Comparison of ENCODE assay signal across 22 cellular contexts in genomic region chr13:100537951-100538462, GRCh38.
"Had no signal": no experiment of that assay in that cellular context is flagged by ENCODE, and none has a peak within 500 bp of the region (broad histone marks: within the 10 kb centered on the region; RNA-seq: fewer than 3 reads in every experiment).

No MANE protein-coding gene starts in this region.

- H3K27ac ChIP-seq: breast epithelium, esophagus muscularis mucosa, suprapubic skin, tibial nerve had no signal

- H3K9me3 ChIP-seq: breast epithelium, esophagus muscularis mucosa, suprapubic skin, tibial nerve had no signal

- H3K27me3 ChIP-seq: breast epithelium, esophagus muscularis mucosa, suprapubic skin, tibial nerve had no signal

- DNase-seq: activated CD4-positive, alpha-beta T cell treated with anti-CD3 and anti-CD28 coated beads for 48 hours; activated CD4-positive, CD25-positive, alpha-beta regulatory T cell; activated CD8-positive, alpha-beta T cell treated with anti-CD3 and anti-CD28 coated beads for 36 hours; activated naive CD4-positive, alpha-beta T cell treated with Interleukin-2 at 50 U/mL for 16 hours; activated naive CD8-positive, alpha-beta T cell treated with anti-CD3 and anti-CD28 coated beads, Interleukin-2, amount 10 ng/mL, durations not matched to agents 7 days and 5 days; activated T-cell treated with anti-CD3 and anti-CD28 coated beads, Interleukin-2, amount 50 U/mL, for 4 hours; amniotic stem cell; hypothalamus; nucleus accumbens; small intestine; stimulated activated CD4-positive, alpha-beta T cell treated with anti-CD3 and anti-CD28 coated beads, Interleukin-2, amount 100 ng/mL, for 24 hours; stimulated activated naive CD8-positive, alpha-beta T cell treated with anti-CD3 and anti-CD28 coated beads, Interleukin-15, amount 100 ng/mL, for 72 hours; SW 1271 had no signal

- H3K4me3 ChIP-seq: breast epithelium, esophagus muscularis mucosa, suprapubic skin, tibial nerve had no signal

- H3K27me3 Mint-ChIP-seq: activated CD8-positive, alpha-beta T cell treated with anti-CD3 and anti-CD28 coated beads for 36 hours; central memory CD8-positive, alpha-beta T cell; memory B cell; stimulated activated naive CD8-positive, alpha-beta T cell treated with anti-CD3 and anti-CD28 coated beads, Interleukin-15, amount 100 ng/mL, for 72 hours had no signal

- ATAC-seq: activated CD8-positive, alpha-beta T cell treated with anti-CD3 and anti-CD28 coated beads for 36 hours; activated T-cell treated with anti-CD3 and anti-CD28 coated beads, Interleukin-2, amount 50 U/mL, for 4 hours; sciatic nerve; stimulated activated effector memory CD8-positive, alpha-beta T cell treated with anti-CD3 and anti-CD28 coated beads, Interleukin-12 subunit alpha, Interleukin-12 subunit beta, amount 100 ng/mL, for 72 hours; stimulated activated naive CD8-positive, alpha-beta T cell treated with anti-CD3 and anti-CD28 coated beads, Interleukin-15, amount 100 ng/mL, for 72 hours had no signal

- H3K4me3 Mint-ChIP-seq: activated CD8-positive, alpha-beta T cell treated with anti-CD3 and anti-CD28 coated beads for 36 hours; activated naive CD8-positive, alpha-beta T cell treated with anti-CD3 and anti-CD28 coated beads, Interleukin-2, amount 10 ng/mL, durations not matched to agents 7 days and 5 days; activated T-cell treated with anti-CD3 and anti-CD28 coated beads, Interleukin-2, amount 50 U/mL, for 4 hours; central memory CD8-positive, alpha-beta T cell; memory B cell; stimulated activated effector memory CD8-positive, alpha-beta T cell treated with anti-CD3 and anti-CD28 coated beads, Interleukin-12 subunit alpha, Interleukin-12 subunit beta, amount 100 ng/mL, for 72 hours; stimulated activated naive CD8-positive, alpha-beta T cell treated with anti-CD3 and anti-CD28 coated beads, Interleukin-15, amount 100 ng/mL, for 72 hours had no signal

- H3K9me3 Mint-ChIP-seq: activated CD8-positive, alpha-beta T cell treated with anti-CD3 and anti-CD28 coated beads for 36 hours; activated naive CD8-positive, alpha-beta T cell treated with anti-CD3 and anti-CD28 coated beads, Interleukin-2, amount 10 ng/mL, durations not matched to agents 7 days and 5 days; activated T-cell treated with anti-CD3 and anti-CD28 coated beads, Interleukin-2, amount 50 U/mL, for 4 hours; activated T-helper 2 cell treated with anti-CD3 and anti-CD28 coated beads, Interferon-gamma antibody, Interleukin-2, Interleukin-4, amounts not matched to agents 10 μg/mL and 5 μg/mL and 100 μg/mL, durations not matched to agents 14 hours and 24 hours and 36 hours; central memory CD8-positive, alpha-beta T cell; memory B cell; stimulated activated effector memory CD8-positive, alpha-beta T cell treated with anti-CD3 and anti-CD28 coated beads, Interleukin-12 subunit alpha, Interleukin-12 subunit beta, amount 100 ng/mL, for 72 hours; stimulated activated naive CD8-positive, alpha-beta T cell treated with anti-CD3 and anti-CD28 coated beads, Interleukin-15, amount 100 ng/mL, for 72 hours had no signal

- H3K27ac Mint-ChIP-seq: activated CD8-positive, alpha-beta T cell treated with anti-CD3 and anti-CD28 coated beads for 36 hours; activated naive CD8-positive, alpha-beta T cell treated with anti-CD3 and anti-CD28 coated beads, Interleukin-2, amount 10 ng/mL, durations not matched to agents 7 days and 5 days; activated T-helper 2 cell treated with anti-CD3 and anti-CD28 coated beads, Interferon-gamma antibody, Interleukin-2, Interleukin-4, amounts not matched to agents 10 μg/mL and 5 μg/mL and 100 μg/mL, durations not matched to agents 14 hours and 24 hours and 36 hours; memory B cell; stimulated activated effector memory CD8-positive, alpha-beta T cell treated with anti-CD3 and anti-CD28 coated beads, Interleukin-12 subunit alpha, Interleukin-12 subunit beta, amount 100 ng/mL, for 72 hours; stimulated activated naive CD8-positive, alpha-beta T cell treated with anti-CD3 and anti-CD28 coated beads, Interleukin-15, amount 100 ng/mL, for 72 hours had no signal

- H3K36me3 ChIP-seq: breast epithelium had no signal

- H3K36me3 Mint-ChIP-seq: stimulated activated effector memory CD8-positive, alpha-beta T cell treated with anti-CD3 and anti-CD28 coated beads, Interleukin-12 subunit alpha, Interleukin-12 subunit beta, amount 100 ng/mL, for 72 hours had no signal

- H3K4me1 Mint-ChIP-seq: stimulated activated naive CD8-positive, alpha-beta T cell treated with anti-CD3 and anti-CD28 coated beads, Interleukin-15, amount 100 ng/mL, for 72 hours had no signal

- H3K4me1 ChIP-seq: breast epithelium, esophagus muscularis mucosa had no signal
